9 cellular contexts compared by ENCODE assay signal in the genomic region with DNA sequence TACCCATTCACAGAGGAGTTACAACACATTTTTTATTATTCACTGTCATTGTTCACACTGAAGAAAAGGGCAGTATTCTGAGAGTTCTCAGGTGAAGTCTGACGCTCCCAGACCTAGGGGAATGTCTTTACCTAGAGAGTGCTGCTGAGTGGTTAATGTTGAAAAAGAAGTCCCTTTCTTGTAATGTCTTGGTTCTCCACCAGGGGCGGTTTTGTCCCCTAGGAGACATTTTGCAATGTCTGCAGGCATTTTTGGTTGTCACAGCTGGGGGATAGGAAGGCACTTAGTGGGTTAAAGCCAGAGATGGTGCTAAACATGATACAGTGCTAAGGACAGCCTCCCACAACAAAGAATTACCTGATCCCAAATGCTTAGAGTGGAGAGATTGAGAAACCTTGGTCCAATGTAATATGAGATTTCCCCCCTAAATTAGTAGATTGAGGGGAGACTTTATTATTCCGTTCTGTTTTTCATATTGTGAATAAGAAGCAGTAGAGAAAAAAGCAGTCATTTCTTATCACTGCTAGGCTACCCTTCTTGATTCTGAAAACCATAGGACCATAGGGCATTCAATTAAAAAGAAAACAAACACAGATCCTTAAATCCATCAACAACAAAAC. TPM values are rescaled to one million over a fixed set of nuclear protein-coding genes. Genes with fewer than 3 reads are reported as not detected.
A peak's percentile ranks its signal among the peaks of the same experiment; 100 is the strongest.
DNase-seq lines count a peak whose midpoint lies in the region; ATAC-seq, FAIRE-seq and TF ChIP-seq lines count a peak whose summit lies in the region.
"Had no signal": no experiment of that assay in that cellular context is flagged by ENCODE, and none has a peak within 500 bp of the region (broad histone marks: within the 10 kb centered on the region; RNA-seq: fewer than 3 reads in every experiment).

No MANE protein-coding gene starts in this region.

- POLR2A ChIA-PET in IMR-90 (lab: Charles Lee; ENCODE audit: unreplicated experiment) = no interaction called here

- H3K79me2 ChIP-seq in astrocyte (ENCODE audit: insufficient read depth, low read length) = peaks cover 3% of the 10 kb centered on the region

- H3K36me3 ChIP-seq in IMR-90 (ENCODE audit: control insufficient read depth, insufficient read depth, low read length) (no peaks in the 10 kb centered on the region), astrocyte (ENCODE audit: insufficient read depth, low read length) (no peaks in the 10 kb centered on the region)

- no peak overlapping the region for H2BK20ac ChIP-seq in IMR-90 (ENCODE audit: low read depth, low read length)

- no peak overlapping the region for H3K4me2 ChIP-seq in IMR-90 (ENCODE audit: low read depth, low read length)
- H3K4me2 ChIP-seq in astrocyte (ENCODE audit: low read length) = no peak overlapping the region

- H3K27me3 Mint-ChIP-seq in astrocyte (ENCODE audit: low read depth, unreplicated experiment) = no peaks in the 10 kb centered on the region
- no peaks in the 10 kb centered on the region for H3K27me3 Mint-ChIP-seq in mesothelial cell of epicardium (ENCODE audit: low read depth)

- H3K9ac ChIP-seq in IMR-90 (ENCODE audit: low read depth, low read length) = no peak overlapping the region
- no peak overlapping the region for H3K9ac ChIP-seq in astrocyte (ENCODE audit: low read length)

- no peak overlapping the region for H4K8ac ChIP-seq in IMR-90 (ENCODE audit: low read depth in 2 of 2, low read length in 2 of 2)

- TF ChIP-seq RAD21 in IMR-90 (IDR thresholded peaks at IDR 0.05; ENCODE audit: low read length) = no peak

- H3K4me3 ChIP-seq in IMR-90 (ENCODE audit: insufficient read depth, low read depth, low read length) (no peak overlapping the region), astrocyte (ENCODE audit: insufficient read depth, low read depth, low read length) (no peak overlapping the region)

- TF ChIP-seq POLR2A in IMR-90 (IDR thresholded peaks at IDR 0.05; ENCODE audit: low read depth, low read length) = no peak

- no CpG with 5 or more reads among the region's 3 CpGs for WGBS in IMR-90 (ENCODE audit: extremely low coverage in 2 of 2, insufficient read length in 1 of 2), 2 experiments

- H3K4me1 ChIP-seq in IMR-90 (ENCODE audit: control insufficient read depth, insufficient read depth, low read length) (no peaks in the 10 kb centered on the region), astrocyte (ENCODE audit: insufficient read depth, low read length) (no peaks in the 10 kb centered on the region)

- H4K20me1 ChIP-seq in IMR-90 (ENCODE audit: insufficient read depth, low read length) (no peaks in the 10 kb centered on the region), astrocyte (ENCODE audit: insufficient read depth, low read length) (peaks cover 8% of the 10 kb centered on the region)

- H3K18ac ChIP-seq in IMR-90 (ENCODE audit: low read depth, low read length) = no peak overlapping the region

- H3K4me1 Mint-ChIP-seq in astrocyte (ENCODE audit: low read depth, unreplicated experiment) (no peaks in the 10 kb centered on the region), mesothelial cell of epicardium (peaks cover 2% of the 10 kb centered on the region)

- H3K79me1 ChIP-seq in IMR-90 (ENCODE audit: low read depth in 1 of 2, low read length in 2 of 2) = peaks cover 0 to 2% of the 10 kb centered on the region in 2 experiments; a peak in 2 of 4 replicates

- no peak overlapping the region for H4K91ac ChIP-seq in IMR-90 (ENCODE audit: insufficient read depth, low read depth, low read length)

- no peak overlapping the region for H2BK5ac ChIP-seq in IMR-90 (ENCODE audit: low read depth, low read length, poor library complexity, severe bottlenecking)

- no peak overlapping the region for H2AK5ac ChIP-seq in IMR-90 (ENCODE audit: low read depth, low read length)

- H3K14ac ChIP-seq in IMR-90 (replicated peaks; ENCODE audit: low read depth, low read length) = no peak overlapping the region

- TF ChIP-seq CTCF in IMR-90 (conservative IDR thresholded peaks at IDR 0.05; ENCODE audit: low read depth, low read length) (peak; percentile 36; the same call in 1 of the 2 replicates), astrocyte (IDR thresholded peaks at IDR 0.05; ENCODE audit: insufficient read depth, low read depth, low read length) (peak; percentile 33), mesothelial cell of epicardium (IDR thresholded peaks at IDR 0.05; ENCODE audit: unreplicated experiment) (peak; percentile 71)

- no peak overlapping the region for H2AK9ac ChIP-seq in IMR-90 (replicated peaks; ENCODE audit: low read depth, low read length, poor library complexity)

- H3K36me3 Mint-ChIP-seq in astrocyte (ENCODE audit: low read depth, unreplicated experiment) (peaks cover 2% of the 10 kb centered on the region), mesothelial cell of epicardium (peaks cover 19% of the 10 kb centered on the region)

- no TSS peak for BruUV-seq in IMR-90 (replicated peaks; lab: Mats Ljungman, UMichigan)

- H3K27ac Mint-ChIP-seq in astrocyte (ENCODE audit: unreplicated experiment) = no peak overlapping the region
- no peak overlapping the region for H3K27ac Mint-ChIP-seq in mesothelial cell of epicardium

- H3K9me1 ChIP-seq in IMR-90 (ENCODE audit: insufficient read depth, low read length) = no peaks in the 10 kb centered on the region

- DNase-seq in DMS 273 (lab: John Stamatoyannopoulos, UW; ENCODE audit: unreplicated experiment) = peak; percentile 71
- DNase-seq in DMS 273 treated with DMSO at 0.1 percent for 48 hours (lab: John Stamatoyannopoulos, UW) = no peak
- DNase-seq in IMR-90 = no peak
- no peak for DNase-seq in astrocyte (ENCODE audit: low read depth)
- DNase-seq in mesothelial cell of epicardium (ENCODE audit: low spot score in 2 of 2, unreplicated experiment in 2 of 2) = no peak
- DNase-seq in medulla oblongata (ENCODE audit: extremely low spot score) = no peak
- DNase-seq in DMS114 treated with DMSO at 0.1 percent for 48 hours (lab: John Stamatoyannopoulos, UW; ENCODE audit: unreplicated experiment) = no peak

- H3K4me3 Mint-ChIP-seq in astrocyte (ENCODE audit: unreplicated experiment) (no peak overlapping the region), mesothelial cell of epicardium (no peak overlapping the region)

- CTCF ChIA-PET in IMR-90 (lab: Yijun Ruan, JAX) = no interaction called here

- no peaks in the 10 kb centered on the region for H3K9me3 ChIP-seq in IMR-90 (ENCODE audit: control insufficient read depth, insufficient read depth, low read length)
- H3K9me3 ChIP-seq in astrocyte (ENCODE audit: insufficient read depth, low read depth, low read length) = no peaks in the 10 kb centered on the region

- H3K56ac ChIP-seq in IMR-90 (ENCODE audit: extremely low read depth, insufficient read depth, low read length) = no peak overlapping the region

- no peak overlapping the region for H3K4ac ChIP-seq in IMR-90 (ENCODE audit: low read depth, low read length)

- no peak overlapping the region for H4K5ac ChIP-seq in IMR-90 (ENCODE audit: low read depth, low read length)

- in situ Hi-C loops in IMR-90 (cut with MboI; ENCODE audit: low sequenced_read_pairs) = loop anchor here (25.0 kb wide), 1 partner anchor 559 kb away; no protein-coding TSS in a partner anchor

- no peak overlapping the region for H2AFZ ChIP-seq in IMR-90 (replicated peaks; ENCODE audit: low read length, poor library complexity)
- H2AFZ ChIP-seq in astrocyte (ENCODE audit: low read depth, low read length) = no peak overlapping the region

- no peak overlapping the region for H2BK120ac ChIP-seq in IMR-90 (ENCODE audit: low read depth, low read length)

- ATAC-seq in IMR-90 (ENCODE audit: low read depth) (no peak), GM18861 (IDR thresholded peaks at IDR 0.05; ENCODE audit: unreplicated experiment) (no peak)

- H3K27ac ChIP-seq in IMR-90 (ENCODE audit: insufficient read depth, low read length) = no peak overlapping the region
- H3K27ac ChIP-seq in astrocyte (ENCODE audit: low read depth, low read length) = no peak overlapping the region

- dilution Hi-C loops in IMR-90 (cut with HindIII; ENCODE audit: low sequenced_read_pairs, unreplicated experiment) = no loop called here

- no peak overlapping the region for H3K23ac ChIP-seq in IMR-90 (ENCODE audit: low read depth, low read length)

- no peak overlapping the region for H2BK15ac ChIP-seq in IMR-90 (ENCODE audit: low read depth, low read length)

- no peak for FAIRE-seq in astrocyte (lab: Jason Lieb, UNC)
- FAIRE-seq: A204.1 had no signal

- peaks cover 7% of the 10 kb centered on the region for H3K9me3 Mint-ChIP-seq in astrocyte (ENCODE audit: unreplicated experiment)
- H3K9me3 Mint-ChIP-seq in mesothelial cell of epicardium = peaks cover 20% of the 10 kb centered on the region

- intact Hi-C loops in IMR-90 (cut with micrococcal nuclease) = no loop called here

- H3K27me3 ChIP-seq in IMR-90 (ENCODE audit: control insufficient read depth, insufficient read depth, low read length) = no peaks in the 10 kb centered on the region
- H3K27me3 ChIP-seq in astrocyte (ENCODE audit: insufficient read depth, low read length) = no peaks in the 10 kb centered on the region

TF ChIP-seq in IMR-90, 13 proteins besides CTCF, POLR2A, EP300 and RAD21:
- 0 out of 2 replicates have a peak, but pooled peaks have one; percentile 7 for TF ChIP-seq CEBPB (IDR thresholded peaks at IDR 0.05; ENCODE audit: low read depth, low read length)
- no peak for TF ChIP-seq BHLHE40 (IDR thresholded peaks at IDR 0.05; ENCODE audit: low read depth, low read length)

RNA-seq across cellular contexts. Expression of a gene that starts 13.1 kb away (rescaled TPM):
- total RNA-seq in IMR-90 (2012; rRNA removed) (5.2 and 9.2 TPM in 2 replicates), astrocyte (9.3 TPM in 2 replicates), mesothelial cell of epicardium (7.5 to 10.0 TPM (median 8.3 TPM) in 3 replicates)
- 7.6 and 8.4 TPM in 2 replicates for polyA plus RNA-seq in IMR-90 (2012; rRNA removed)
- 3.5 and 4.7 TPM in 2 replicates for polyA plus RNA-seq in IMR-90 (2012; cell fraction: cytosol; rRNA removed)
- polyA plus RNA-seq in IMR-90 (2012; cell fraction: nucleus; rRNA removed; ENCODE audit: low replicate concordance) = 1.0 and 5.6 TPM in 2 replicates
